ENCODE assay signal across 27 cellular contexts in the genomic region with DNA sequence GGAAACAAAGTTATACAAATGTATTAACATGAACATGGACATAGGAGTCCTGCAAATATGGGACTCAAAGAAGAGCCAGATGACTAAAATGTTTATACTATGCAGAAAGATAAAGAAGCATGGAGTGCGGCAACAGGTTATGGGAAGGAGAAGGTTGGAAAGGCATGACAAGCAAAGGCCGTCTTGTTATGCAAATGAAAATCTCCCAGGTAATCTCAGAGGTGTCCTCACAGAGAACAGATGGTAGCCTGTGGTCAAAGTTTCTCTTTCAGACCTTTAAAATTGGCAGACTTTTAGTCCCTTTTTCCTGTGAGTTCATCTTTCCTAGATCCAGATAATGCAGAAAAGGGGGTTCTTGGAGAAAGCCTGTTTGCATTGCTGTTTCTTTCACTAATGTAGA.
"Had no signal": no experiment of that assay in that cellular context is flagged by ENCODE, and none has a peak within 500 bp of the region (broad histone marks: within the 10 kb centered on the region; RNA-seq: fewer than 3 reads in every experiment).

No MANE protein-coding gene starts in this region.

- H3K9me3 Mint-ChIP-seq: activated naive CD4-positive, alpha-beta T cell treated with anti-CD3 and anti-CD28 coated beads, Interleukin-2, amount 50 U/mL, for 24 hours; activated naive CD8-positive, alpha-beta T cell treated with anti-CD3 and anti-CD28 coated beads, Interleukin-2, amount 50 U/mL, for 24 hours; activated T-cell treated with anti-CD3 and anti-CD28 coated beads, Interleukin-2, amount 50 U/mL, for 4 hours; activated T-helper 17 cell treated with anti-CD3 and anti-CD28 coated beads, Interleukin-2, amount 50 U/mL, for 72 hours had no signal

- FAIRE-seq: islet of Langerhans had no signal

- H3K4me1 Mint-ChIP-seq: activated CD4-positive, alpha-beta memory T cell treated with anti-CD3 and anti-CD28 coated beads, Interleukin-2, amount 10 ng/mL, durations not matched to agents 7 days and 5 days; activated CD4-positive, alpha-beta T cell treated with anti-CD3 and anti-CD28 coated beads, Interleukin-2, amount 10 ng/mL, durations not matched to agents 7 days and 5 days; activated naive CD4-positive, alpha-beta T cell treated with anti-CD3 and anti-CD28 coated beads, Interleukin-2, amount 50 U/mL, for 24 hours; activated naive CD8-positive, alpha-beta T cell treated with anti-CD3 and anti-CD28 coated beads, Interleukin-2, amount 50 U/mL, for 24 hours; activated T-helper 17 cell treated with anti-CD3 and anti-CD28 coated beads, Interleukin-2, amount 50 U/mL, for 72 hours; nephron had no signal

- H3K4me3 Mint-ChIP-seq: activated CD4-positive, alpha-beta memory T cell treated with anti-CD3 and anti-CD28 coated beads, Interleukin-2, amount 10 ng/mL, durations not matched to agents 7 days and 5 days; activated CD4-positive, alpha-beta T cell treated with anti-CD3 and anti-CD28 coated beads, Interleukin-2, amount 10 ng/mL, durations not matched to agents 7 days and 5 days; activated naive CD4-positive, alpha-beta T cell treated with anti-CD3 and anti-CD28 coated beads, Interleukin-2, amount 50 U/mL, for 24 hours; activated naive CD8-positive, alpha-beta T cell treated with anti-CD3 and anti-CD28 coated beads, Interleukin-2, amount 50 U/mL, for 24 hours; activated T-cell treated with anti-CD3 and anti-CD28 coated beads, Interleukin-2, amount 50 U/mL, for 4 hours; activated T-helper 17 cell treated with anti-CD3 and anti-CD28 coated beads, Interleukin-2, amount 50 U/mL, for 72 hours; nephron had no signal

- H3K9me3 ChIP-seq: body of pancreas, colonic mucosa, esophagus squamous epithelium, heart right ventricle, neutrophil, right lobe of liver had no signal

- H3K4me3 ChIP-seq: body of pancreas, cardiac muscle cell, colonic mucosa, esophagus squamous epithelium, heart right ventricle, left ventricle myocardium inferior, right lobe of liver, tibial nerve had no signal

- H3K36me3 Mint-ChIP-seq: activated naive CD4-positive, alpha-beta T cell treated with anti-CD3 and anti-CD28 coated beads, Interleukin-2, amount 50 U/mL, for 24 hours had no signal

- DNase-seq: activated CD4-positive, alpha-beta memory T cell treated with anti-CD3 and anti-CD28 coated beads, Interleukin-2, amount 10 ng/mL, durations not matched to agents 7 days and 5 days; activated CD4-positive, alpha-beta T cell treated with anti-CD3 and anti-CD28 coated beads for 1 hour; activated CD4-positive, alpha-beta T cell treated with anti-CD3 and anti-CD28 coated beads, Interleukin-2, amount 10 ng/mL, durations not matched to agents 7 days and 5 days; activated CD8-positive, alpha-beta memory T cell treated with anti-CD3 and anti-CD28 coated beads, Interleukin-2, amount 50 U/mL, for 48 hours; activated gamma-delta T cell treated with Interleukin-2 at 50 U/mL for 16 hours; activated naive CD8-positive, alpha-beta T cell treated with anti-CD3 and anti-CD28 coated beads, Interleukin-2, amount 50 U/mL, for 24 hours; activated T-cell treated with anti-CD3 and anti-CD28 coated beads, Interleukin-2, amount 50 U/mL, for 4 hours; anterior cingulate cortex; body of pancreas; cerebellar nuclear complex; colonic mucosa; effector CD8-positive, alpha-beta T cell; esophagus squamous epithelium; foreskin melanocyte; heart right ventricle; left ventricle myocardium inferior; right lobe of liver; stimulated activated CD4-positive, alpha-beta T cell treated with anti-CD3 and anti-CD28 coated beads, Interleukin-2, amount 100 ng/mL, for 48 hours; stimulated activated naive CD4-positive, alpha-beta T cell treated with Interleukin-2 at 50 U/mL for 16 hours had no signal

- H3K27me3 ChIP-seq: body of pancreas, cardiac muscle cell, colonic mucosa, esophagus squamous epithelium, heart right ventricle, neutrophil, right lobe of liver, tibial nerve had no signal

- H3K36me3 ChIP-seq: cardiac muscle cell, colonic mucosa, esophagus squamous epithelium, heart right ventricle, left ventricle myocardium inferior, neutrophil, right lobe of liver, tibial nerve had no signal

- H3K4me1 ChIP-seq: body of pancreas, colonic mucosa, esophagus squamous epithelium, heart right ventricle, left ventricle myocardium inferior, right lobe of liver, tibial nerve had no signal

- H3K27ac Mint-ChIP-seq: activated CD4-positive, alpha-beta memory T cell treated with anti-CD3 and anti-CD28 coated beads, Interleukin-2, amount 10 ng/mL, durations not matched to agents 7 days and 5 days; activated CD4-positive, alpha-beta T cell treated with anti-CD3 and anti-CD28 coated beads, Interleukin-2, amount 10 ng/mL, durations not matched to agents 7 days and 5 days; activated naive CD4-positive, alpha-beta T cell treated with anti-CD3 and anti-CD28 coated beads, Interleukin-2, amount 50 U/mL, for 24 hours; activated naive CD8-positive, alpha-beta T cell treated with anti-CD3 and anti-CD28 coated beads, Interleukin-2, amount 50 U/mL, for 24 hours; activated T-helper 17 cell treated with anti-CD3 and anti-CD28 coated beads, Interleukin-2, amount 50 U/mL, for 72 hours; nephron had no signal

- H3K27ac ChIP-seq: body of pancreas, cardiac muscle cell, colonic mucosa, epithelial cell of prostate, esophagus squamous epithelium, heart right ventricle, left ventricle myocardium inferior, neutrophil, right lobe of liver, tibial nerve had no signal

- H3K27me3 Mint-ChIP-seq: activated CD4-positive, alpha-beta T cell treated with anti-CD3 and anti-CD28 coated beads, Interleukin-2, amount 10 ng/mL, durations not matched to agents 7 days and 5 days had no signal

- ATAC-seq: activated naive CD8-positive, alpha-beta T cell treated with anti-CD3 and anti-CD28 coated beads, Interleukin-2, amount 50 U/mL, for 24 hours; activated T-cell treated with anti-CD3 and anti-CD28 coated beads, Interleukin-2, amount 50 U/mL, for 4 hours; activated T-helper 17 cell treated with anti-CD3 and anti-CD28 coated beads, Interleukin-2, amount 50 U/mL, for 72 hours; body of pancreas; heart right ventricle; right lobe of liver had no signal
